34 cellular contexts compared by ENCODE assay signal in the genomic region with DNA sequence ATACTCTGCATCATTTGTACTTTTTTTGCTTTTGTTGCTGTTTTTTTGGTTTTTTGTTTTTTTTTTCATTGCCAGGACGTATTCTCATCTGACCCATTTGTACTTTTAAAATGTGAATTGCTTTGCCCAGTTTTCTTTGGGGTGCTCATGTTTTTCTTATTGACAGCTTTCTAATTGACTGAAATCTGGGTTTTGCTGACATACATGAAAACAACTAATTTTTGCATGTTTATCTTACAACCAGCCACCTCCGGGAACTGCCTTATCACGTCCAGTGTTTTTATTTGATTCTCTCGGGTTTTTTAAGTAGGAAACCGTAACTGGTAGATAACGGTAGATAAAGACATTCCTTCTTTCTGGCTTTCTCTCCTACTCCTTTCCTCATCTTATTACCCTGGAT.
"Had no signal": no experiment of that assay in that cellular context is flagged by ENCODE, and none has a peak within 500 bp of the region (broad histone marks: within the 10 kb centered on the region; RNA-seq: fewer than 3 reads in every experiment).

No MANE protein-coding gene starts in this region.

- H3K36me3 ChIP-seq: adrenal gland had no signal

- H3K9me3 ChIP-seq: adrenal gland had no signal

- H3K9ac ChIP-seq: KMS-11 had no signal

- H3K4me1 ChIP-seq: adrenal gland had no signal

- H3K27ac ChIP-seq: adrenal gland, KMS-11, VCaP had no signal

- ATAC-seq: activated naive CD4-positive, alpha-beta T cell treated with anti-CD3 and anti-CD28 coated beads, Interleukin-2, amount 50 U/mL, for 72 hours; activated T-cell treated with anti-CD3 and anti-CD28 coated beads, Interleukin-2, amount 50 U/mL, for 4 hours; PC-3 had no signal

- DNase-seq: activated B cell treated with CpG ODN at 0.5 μM for 24 hours; activated CD4-positive, alpha-beta memory T cell treated with anti-CD3 and anti-CD28 coated beads for 36 hours; activated CD4-positive, alpha-beta T cell treated with anti-CD3 and anti-CD28 coated beads for 4 hours; activated CD4-positive, alpha-beta T cell treated with anti-CD3 and anti-CD28 coated beads, Interleukin-2, amount 50 U/mL, for 1 hour; activated CD4-positive, CD25-positive, alpha-beta regulatory T cell treated with anti-CD3 and anti-CD28 coated beads, Interleukin-2, amount 50 U/mL, for 72 hours; activated CD8-positive, alpha-beta memory T cell treated with anti-CD3 and anti-CD28 coated beads, Interleukin-2, amount 50 U/mL, for 4 hours; activated gamma-delta T cell treated with Interleukin-2 at 50 U/mL for 16 hours; activated naive CD4-positive, alpha-beta T cell treated with anti-CD3 and anti-CD28 coated beads for 36 hours; activated T-cell treated with anti-CD3 and anti-CD28 coated beads for 4 hours; activated T-cell treated with anti-CD3 and anti-CD28 coated beads, Interleukin-2, amount 50 U/mL, for 4 hours; adrenal gland; anterior cingulate cortex; caudate nucleus; MM.1S; MV-4-11; NCI-H1092; NCI-H1436 treated with DMSO at 0.1 percent for 48 hours; NCI-H1694 treated with DMSO at 0.1 percent for 48 hours; NCI-H2029; NCI-H510A; NCI-H526; NCI-H748 treated with DMSO at 0.1 percent for 48 hours; NK-92 treated with Interleukin-12 subunit alpha and Interleukin-12 subunit beta, amount 100 ng/mL, for 24 hours; PC-3; Right ventricle myocardium superior; SW 1271; T-helper 1 cell; T-helper 2 cell; T-helper 9 cell had no signal

- H3K4me2 ChIP-seq: KMS-11 had no signal

- H3K4me3 ChIP-seq: adrenal gland had no signal

- FAIRE-seq: bronchial epithelial cell, RCC 7860 had no signal

- H3K27me3 ChIP-seq: adrenal gland had no signal
